ENCODE assay signal across 8 cellular contexts in genomic region chr3:170908235-170909116, GRCh38. TPM values are rescaled to one million over a fixed set of nuclear protein-coding genes. Genes with fewer than 3 reads are reported as not detected.
DNase-seq lines count a peak whose midpoint lies in the region; ATAC-seq, FAIRE-seq and TF ChIP-seq lines count a peak whose summit lies in the region.

TSS of gene EIF5A2 (minus strand) at chr3:170908637. CDS start at chr3:170907806, 831 bp downstream.

- no peak for TF ChIP-seq RAD21 in A549 (conservative IDR thresholded peaks at IDR 0.05 in 1 of 2, IDR thresholded peaks at IDR 0.05 in 1 of 2)

- peaks cover 19% of the 10 kb centered on the region for H3K9me3 Mint-ChIP-seq in WTC11

- H3K27ac Mint-ChIP-seq in WTC11: peak within 1 kb of the TSS; percentile 86; the same call in 1 of the 2 replicates

- TF ChIP-seq CTCF in A549 (IDR thresholded peaks at IDR 0.05): no peak
- TF ChIP-seq CTCF in WTC11 (IDR thresholded peaks at IDR 0.05): no peak

- peak within 1 kb of the TSS; percentile 91 for H3K4me3 Mint-ChIP-seq in WTC11

- H3K27ac ChIP-seq in A549 (peak within 1 kb of the TSS; percentile 73 to 92), caudate nucleus (ENCODE audit: low read depth, low read length) (no peak within 1 kb of the TSS)

- peaks cover 8% of the 10 kb centered on the region for H3K36me3 Mint-ChIP-seq in WTC11

- peaks cover 11% of the 10 kb centered on the region for H3K4me1 Mint-ChIP-seq in WTC11

- no peak for FAIRE-seq in A549 (lab: Jason Lieb, UNC)

- WGBS in A549 (ENCODE audit: missing lambda C conversion rate): 28% methylated on average over 44 of the region's 73 CpGs

- ATAC-seq in A549 (peak; percentile 96 to 97), GM18868 (IDR thresholded peaks at IDR 0.05; ENCODE audit: unreplicated experiment) (peak; percentile 90), HG03103 (IDR thresholded peaks at IDR 0.05; ENCODE audit: low read depth, unreplicated experiment) (peak; percentile 88), WTC11 (peak; percentile 96)

- peaks cover 54% of the 10 kb centered on the region for H3K27me3 Mint-ChIP-seq in WTC11 (ENCODE audit: low read depth)

- DNase-seq in A549 (ENCODE audit: low read depth in 1 of 2, low spot score in 1 of 2) (peak; percentile 93), NCI-H2171 treated with DMSO at 0.1 percent for 48 hours (lab: John Stamatoyannopoulos, UW) (peak; percentile 98), WTC11 (ENCODE audit: low spot score) (peak; percentile 97), caudate nucleus (lab: John Stamatoyannopoulos, UW) (peak in 60 of 61 donors; percentile 1 to 97 (median 89)), islet precursor cell (peak; percentile 90)
- peak; percentile 93 for DNase-seq in stimulated activated CD4-positive, alpha-beta T cell treated with anti-CD3 and anti-CD28 coated beads, Interleukin-12 subunit alpha, Interleukin-12 subunit beta, amount 100 ng/mL, for 4 hours

- POLR2A ChIA-PET in A549 (lab: Yijun Ruan, JAX): interaction anchor here (0.6 to 3.0 kb wide), 2 partner anchors 39 to 56 kb away, joined by 3 to 24 read pairs; partner anchors contain the start of gene RPL22L1
- POLR2A ChIA-PET in WTC11 (lab: Charles Lee): interaction anchor here (0.7 to 1.2 kb wide), 3 partner anchors 39 to 44 kb away, joined by 3 to 4 read pairs (median 4); partner anchors contain the start of gene RPL22L1

- peak; percentile 51 for TF ChIP-seq POLR2A in A549 (IDR thresholded peaks at IDR 0.05; ENCODE audit: low read length)

- H3K9me3 ChIP-seq in A549: peaks cover 10% of the 10 kb centered on the region; the same call in 2 of the 3 replicates

- peak within 1 kb of the TSS; percentile 87 for H3K4me2 ChIP-seq in A549

- peaks cover 14% of the 10 kb centered on the region for H3K4me1 ChIP-seq in A549

- TF ChIP-seq EP300 in A549 (IDR thresholded peaks at IDR 0.05): no peak

- CTCF ChIA-PET in A549 (lab: Yijun Ruan, JAX): interaction anchor here (1.4 kb wide), 1 partner anchor 53 kb away, joined by 4 read pairs; no protein-coding TSS in a partner anchor
- CTCF ChIA-PET in WTC11 (lab: Charles Lee): no interaction called here

- H3K4me3 ChIP-seq in A549: peak within 1 kb of the TSS; percentile 70

TF ChIP-seq in A549, 52 proteins besides CTCF, POLR2A, EP300 and RAD21 (continues in another document):
- no peak for TF ChIP-seq NR3C1 (IDR thresholded peaks at IDR 0.05)
- no peak for TF ChIP-seq JUNB (IDR thresholded peaks at IDR 0.05)
- peak; percentile 51; the same call in 1 of the 2 replicates for TF ChIP-seq MYC (IDR thresholded peaks at IDR 0.05; ENCODE audit: borderline replicate concordance, low read length)
- TF ChIP-seq PHF8 (IDR thresholded peaks at IDR 0.05; ENCODE audit: borderline replicate concordance, low read depth): peak; percentile 61
- TF ChIP-seq GATA3 (IDR thresholded peaks at IDR 0.05; ENCODE audit: borderline replicate concordance): no peak
- no peak for TF ChIP-seq FOSB (CRISPR knock-in tag; IDR thresholded peaks at IDR 0.05)
- 0 out of 2 replicates have a peak, but pooled peaks have one; percentile 38 for TF ChIP-seq HOXB5 (CRISPR knock-in tag; IDR thresholded peaks at IDR 0.05)
- TF ChIP-seq USF2 (IDR thresholded peaks at IDR 0.05): peak; percentile 97
- TF ChIP-seq HOXB13 (CRISPR knock-in tag; IDR thresholded peaks at IDR 0.05; ENCODE audit: low read depth): no peak; the same call in 1 of the 2 replicates
- peak in 1 of 2 experiments; percentile 70; a peak in 3 of 5 replicates for TF ChIP-seq JUN (IDR thresholded peaks at IDR 0.05)
- TF ChIP-seq BHLHE40 (IDR thresholded peaks at IDR 0.05; ENCODE audit: low read depth, low read length): peak; percentile 97
- TF ChIP-seq TFCP2L1 (CRISPR knock-in tag; IDR thresholded peaks at IDR 0.05): no peak
- peak; percentile 93 for TF ChIP-seq E2F6 (IDR thresholded peaks at IDR 0.05; ENCODE audit: borderline replicate concordance, low read depth)
- TF ChIP-seq FOSL2 (IDR thresholded peaks at IDR 0.05): no peak
- TF ChIP-seq FOSL2 (CRISPR knock-in tag; IDR thresholded peaks at IDR 0.05): peak; percentile 12; the same call in 1 of the 2 replicates
- TF ChIP-seq ZFP36 (IDR thresholded peaks at IDR 0.05; ENCODE audit: borderline replicate concordance, partially characterized antibody): no peak
- no peak for TF ChIP-seq RCOR1 (IDR thresholded peaks at IDR 0.05; ENCODE audit: low read depth, low read length)
- no peak for TF ChIP-seq CHD4 (IDR thresholded peaks at IDR 0.05; ENCODE audit: borderline replicate concordance)
- no peak for TF ChIP-seq ESRRA (IDR thresholded peaks at IDR 0.05; ENCODE audit: borderline replicate concordance, low read length)
- TF ChIP-seq CBX2 (IDR thresholded peaks at IDR 0.05; ENCODE audit: borderline replicate concordance, low read depth): no peak
- peak; percentile 81 for TF ChIP-seq NPAS2 (CRISPR knock-in tag; IDR thresholded peaks at IDR 0.05; ENCODE audit: borderline replicate concordance)

TF ChIP-seq in WTC11, 78 proteins besides CTCF, POLR2A, EP300 and RAD21 (continues in another document):
- peak; percentile 68; the same call in 1 of the 2 replicates for TF ChIP-seq NFE2L1 (CRISPR knock-in tag; IDR thresholded peaks at IDR 0.05)
- TF ChIP-seq TCF7 (CRISPR knock-in tag; IDR thresholded peaks at IDR 0.05; ENCODE audit: low read depth): no peak; the same call in 1 of the 2 replicates
- peak; percentile 98 for TF ChIP-seq SP1 (CRISPR knock-in tag; conservative IDR thresholded peaks at IDR 0.05)
- no peak for TF ChIP-seq JAZF1 (CRISPR knock-in tag; IDR thresholded peaks at IDR 0.05)
- TF ChIP-seq ERG (CRISPR knock-in tag; IDR thresholded peaks at IDR 0.05): no peak
- TF ChIP-seq ZNF263 (CRISPR knock-in tag; IDR thresholded peaks at IDR 0.05; ENCODE audit: low read depth): no peak
- TF ChIP-seq RELA (CRISPR knock-in tag; IDR thresholded peaks at IDR 0.05; ENCODE audit: borderline replicate concordance): peak; percentile 79; the same call in 1 of the 2 replicates
- no peak for TF ChIP-seq ZNF423 (CRISPR knock-in tag; IDR thresholded peaks at IDR 0.05)
- no peak for TF ChIP-seq CDX4 (CRISPR knock-in tag; IDR thresholded peaks at IDR 0.05; ENCODE audit: borderline replicate concordance)
- no peak for TF ChIP-seq MXD4 (CRISPR knock-in tag; IDR thresholded peaks at IDR 0.05; ENCODE audit: borderline replicate concordance)
- peak; percentile 96 for TF ChIP-seq E2F1 (CRISPR knock-in tag; IDR thresholded peaks at IDR 0.05)
- TF ChIP-seq ZNF425 (CRISPR knock-in tag; conservative IDR thresholded peaks at IDR 0.05): no peak
- TF ChIP-seq ATF3 (CRISPR knock-in tag; conservative IDR thresholded peaks at IDR 0.05): no peak

RNA-seq across cellular contexts. Expression of gene EIF5A2, which starts in this region (rescaled TPM):
- 11.7 and 15.2 TPM in 2 replicates for polyA plus RNA-seq in A549 (2011; rRNA removed)
- polyA plus RNA-seq in A549 (2012; cell fraction: cytosol; rRNA removed): 2.7 and 3.4 TPM in 2 replicates
- 2.5 and 3.1 TPM in 2 replicates for polyA plus RNA-seq in A549 (2012; cell fraction: nucleus; rRNA removed)
- 7.6 to 10.8 TPM (median 7.9 TPM) in 3 replicates for polyA plus RNA-seq in A549 (2017; fragmentation: RNase III; extraction: RNeasy Plus Mini Kit Qiagen cat#74134 plus additional on column Dnase treatment)
- 5.1 and 7.4 TPM in 2 replicates for polyA minus RNA-seq in A549 (2011; rRNA and poly(A)+ RNA removed)
- 7.6 to 8.6 TPM (median 7.7 TPM) in 3 replicates for total RNA-seq in WTC11 (2021)

Comparison
In these comparisons a context has a peak if more than half of its experiments do, and no peak if none do; other contexts are left out.
1. Of the 8 proteins assayed by ChIP-seq in both WTC11 and A549: peak only in WTC11: ESRRA, HMGXB4 and TP53; only in A549: none; in both: MAX and USF2; in neither: 2; mixed calls (peak in some experiments, not most) for 1.